Comparison of ENCODE assay signal across 10 cellular contexts in the genomic region with DNA sequence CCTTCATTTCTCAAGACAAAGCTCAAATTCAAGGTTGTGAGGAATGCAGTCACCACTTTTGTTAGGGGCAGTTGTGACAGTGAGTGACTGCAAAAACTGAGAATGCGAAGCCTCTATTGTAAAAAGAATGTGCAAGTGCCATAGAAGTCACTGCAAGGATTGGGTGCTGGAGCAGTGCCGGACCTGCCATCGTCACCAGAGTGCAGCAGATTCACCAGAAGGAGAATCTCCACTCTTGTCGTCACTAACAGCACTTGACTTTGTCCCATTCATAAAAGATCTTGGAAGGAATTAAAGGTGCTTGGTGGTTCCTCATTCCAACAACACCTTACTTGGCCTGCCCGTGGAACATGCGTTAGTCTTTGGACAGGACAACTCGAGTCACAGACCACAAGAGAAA. TPM values are rescaled to one million over a fixed set of nuclear protein-coding genes. Genes with fewer than 3 reads are reported as not detected.
DNase-seq lines count a peak whose midpoint lies in the region; ATAC-seq, FAIRE-seq and TF ChIP-seq lines count a peak whose summit lies in the region.
"Not testable (repeated sequence)": the region's sequence is repeated elsewhere in the genome, so short reads cannot be mapped to it uniquely, and the experiment has no call there.
"Had no signal": no experiment of that assay in that cellular context is flagged by ENCODE, and none has a peak within 500 bp of the region (broad histone marks: within the 10 kb centered on the region; RNA-seq: fewer than 3 reads in every experiment).

No MANE protein-coding gene starts in this region.

- not testable (repeated sequence) for H3K4me3 ChIP-seq in A673 (ENCODE audit: low read depth, low read length, poor library complexity, severe bottlenecking); Caco-2 (ENCODE audit: low read depth, low read length); OCI-LY7 (ENCODE audit: low read depth, low read length, poor library complexity, severe bottlenecking); Panc1 (ENCODE audit: low read depth in 2 of 2, low read length in 2 of 2); K562

- WGBS in K562 (ENCODE audit: insufficient coverage, low coverage, missing lambda C conversion rate), result no CpG with 5 or more reads among the region's 7 CpGs

- not testable (repeated sequence) for DNase-seq in A673 (ENCODE audit: low spot score); Caco-2; OCI-LY7 (ENCODE audit: low spot score); Panc1 (ENCODE audit: low read depth, low spot score); K562 (ENCODE audit: extremely low read depth in 1 of 4, low spot score in 3 of 4); memory B cell (ENCODE audit: low spot score in 2 of 2)

- ATAC-seq in Panc1, K562: not testable (repeated sequence)
- ATAC-seq in memory B cell (ENCODE audit: low read depth), result peak; percentile 42

- not testable (repeated sequence) for H3K27ac ChIP-seq in A673 (ENCODE audit: low read depth, low read length, poor library complexity, severe bottlenecking); OCI-LY7 (ENCODE audit: low read depth, low read length, poor library complexity, severe bottlenecking); Panc1 (ENCODE audit: low read length); K562 (ENCODE audit: extremely low read depth, low read depth, low read length)

- not testable (repeated sequence) for TF ChIP-seq EP300 in K562 (IDR thresholded peaks at IDR 0.05; ENCODE audit: low read length)

- H4K20me1 ChIP-seq in OCI-LY7 (ENCODE audit: insufficient read depth, low read length); K562 (replicated peaks; ENCODE audit: control insufficient read depth, insufficient read depth, low read length): not testable (repeated sequence)

- not testable (repeated sequence) for H3K79me2 ChIP-seq in OCI-LY7 (ENCODE audit: insufficient read depth, low read depth, low read length); K562 (ENCODE audit: control insufficient read depth, insufficient read depth, low read length)

- H3K9me2 ChIP-seq in OCI-LY7 (ENCODE audit: insufficient read depth, low read length), result not testable (repeated sequence)

- H3K9me3 ChIP-seq in A673 (ENCODE audit: low read depth, low read length, poor library complexity, severe bottlenecking); Caco-2; OCI-LY7 (ENCODE audit: low read length); Panc1 (ENCODE audit: control insufficient read depth, insufficient read depth, low read depth, low read length); K562 (replicated peaks; ENCODE audit: control insufficient read depth, insufficient read depth, low read depth, low read length): not testable (repeated sequence)

- CTCF ChIA-PET in A673 (lab: Charles Lee); Caco-2 (lab: Charles Lee); OCI-LY7 (lab: Charles Lee; ENCODE audit: unreplicated experiment); Panc1 (lab: Charles Lee); K562 (lab: Yijun Ruan, JAX; ENCODE audit: low intra/inter-chr PET ratio): not testable (repeated sequence)

- TF ChIP-seq CTCF in A673 (conservative IDR thresholded peaks at IDR 0.05; ENCODE audit: low read depth, low read length); Caco-2 (IDR thresholded peaks at IDR 0.05; ENCODE audit: insufficient read depth in 1 of 2, low read depth in 1 of 2, low read length in 1 of 2, severe bottlenecking in 1 of 2, unreplicated experiment in 1 of 2); OCI-LY7 (conservative IDR thresholded peaks at IDR 0.05; ENCODE audit: low read length); Panc1 (IDR thresholded peaks at IDR 0.05); K562 (IDR thresholded peaks at IDR 0.05 in 2 of 3, conservative IDR thresholded peaks at IDR 0.05 in 1 of 3; ENCODE audit: insufficient read depth in 2 of 3, low read depth in 1 of 3, low read length in 3 of 3): not testable (repeated sequence)

- H3K9ac ChIP-seq in K562 (ENCODE audit: insufficient read depth in 1 of 2, low read depth in 2 of 2, low read length in 2 of 2), result not testable (repeated sequence)

- TF ChIP-seq POLR2A in K562 (conservative IDR thresholded peaks at IDR 0.05), result not testable (repeated sequence)

- H3K27ac Mint-ChIP-seq in Caco-2 (ENCODE audit: unreplicated experiment); memory B cell: not testable (repeated sequence)

- BruUV-seq in A673 (replicated peaks; lab: Mats Ljungman, UMichigan) (TSS peak; percentile 24), Caco-2 (replicated peaks; lab: Mats Ljungman, UMichigan) (TSS peak; percentile 27), OCI-LY7 (replicated peaks; lab: Mats Ljungman, UMichigan) (TSS peak; percentile 46), Panc1 (replicated peaks; lab: Mats Ljungman, UMichigan) (TSS peak; percentile 81), K562 (replicated peaks; lab: Mats Ljungman, UMichigan) (TSS peak; percentile 44)

- H3K27me3 Mint-ChIP-seq in Caco-2 (ENCODE audit: insufficient read depth, unreplicated experiment); memory B cell: not testable (repeated sequence)

- not testable (repeated sequence) for H3K4me2 ChIP-seq in OCI-LY7 (ENCODE audit: low read length); K562 (ENCODE audit: insufficient read depth, low read length)

- POLR2A ChIA-PET in A673 (lab: Charles Lee; ENCODE audit: low non-redundant PET); Caco-2 (lab: Charles Lee); OCI-LY7 (lab: Charles Lee); Panc1 (lab: Charles Lee); K562 (lab: Yijun Ruan, JAX): not testable (repeated sequence)

- not testable (repeated sequence) for H3K36me3 ChIP-seq in A673 (ENCODE audit: insufficient read depth, low read length, poor library complexity, severe bottlenecking); Caco-2 (ENCODE audit: control insufficient read depth, insufficient read depth, low read length); OCI-LY7 (ENCODE audit: insufficient read depth, low read length); Panc1 (ENCODE audit: control insufficient read depth, insufficient read depth, low read length); K562 (ENCODE audit: control insufficient read depth, insufficient read depth, low read length)

- H3K9me3 Mint-ChIP-seq in Caco-2 (ENCODE audit: unreplicated experiment); memory B cell: not testable (repeated sequence)

- H3K9me1 ChIP-seq in K562 (ENCODE audit: control insufficient read depth, insufficient read depth, low read length), result not testable (repeated sequence)

- in situ Hi-C loops in Panc1 (cut with HindIII; ENCODE audit: low pct_unique_long_range_greater_than_20kb, low sequenced_read_pairs); K562 (cut with MboI): not testable (repeated sequence)

- intact Hi-C loops in A673 (cut with micrococcal nuclease; ENCODE audit: unreplicated experiment); Caco-2 (cut with micrococcal nuclease; ENCODE audit: unreplicated experiment); OCI-LY7 (cut with micrococcal nuclease; ENCODE audit: unreplicated experiment); Panc1 (cut with micrococcal nuclease; ENCODE audit: unreplicated experiment); K562 (cut with micrococcal nuclease): not testable (repeated sequence)

- H3K4me3 Mint-ChIP-seq in Caco-2 (ENCODE audit: unreplicated experiment); memory B cell: not testable (repeated sequence)

- not testable (repeated sequence) for H3K36me3 Mint-ChIP-seq in Caco-2 (ENCODE audit: insufficient read depth, unreplicated experiment); memory B cell

- TF ChIP-seq RAD21 in K562 (CRISPR knock-in tag; conservative IDR thresholded peaks at IDR 0.05 in 1 of 2, IDR thresholded peaks at IDR 0.05 in 1 of 2), result not testable (repeated sequence)

- not testable (repeated sequence) for H3K4me1 ChIP-seq in A673 (ENCODE audit: insufficient read depth, low read length, poor library complexity, severe bottlenecking); Caco-2; OCI-LY7 (ENCODE audit: insufficient read depth, low read length, poor library complexity, severe bottlenecking); Panc1 (ENCODE audit: control insufficient read depth, insufficient read depth, low read length); K562 (replicated peaks in 1 of 2; ENCODE audit: control insufficient read depth in 2 of 2, insufficient read depth in 2 of 2, low read length in 2 of 2)

- not testable (repeated sequence) for FAIRE-seq in K562 (lab: Jason Lieb, UNC)

- H3K27me3 ChIP-seq in A673 (replicated peaks; ENCODE audit: insufficient read depth, low read depth, low read length, poor library complexity); Caco-2 (replicated peaks; ENCODE audit: control insufficient read depth, insufficient read depth, low read length); Panc1 (ENCODE audit: control insufficient read depth, insufficient read depth, low read length); K562 (ENCODE audit: control insufficient read depth in 2 of 2, insufficient read depth in 2 of 2, low read length in 2 of 2): not testable (repeated sequence)

- H3K4me1 Mint-ChIP-seq in Caco-2 (ENCODE audit: low read depth, unreplicated experiment); memory B cell: not testable (repeated sequence)

- not testable (repeated sequence) for H2AFZ ChIP-seq in OCI-LY7 (ENCODE audit: low read length); K562 (ENCODE audit: low read depth, low read length)

RNA-seq across cellular contexts. Expression of a gene that starts 33.8 kb away (rescaled TPM):
- total RNA-seq in A673 (2021) (not detected in 2 replicates), Caco-2 (2022) (0.23 TPM in 1 of 2 replicates, not detected in the other), OCI-LY7 (2022) (96.0 and 100 TPM in 2 replicates), Panc1 (2021; ENCODE audit: unreplicated experiment) (not detected), K562 (2014; rRNA removed) (0.29 TPM in 1 of 2 replicates, not detected in the other), K562 (2014; rRNA removed; fragmentation: Illumina TruSeq; extraction: Trizol) (not detected in 2 replicates), K562 (2015; rRNA removed; fragmentation: Illumina TruSeq; extraction: Trizol) (0.19 TPM in 1 of 2 replicates, not detected in the other), K562 (2021) (0.29 TPM in 1 of 2 replicates, not detected in the other)
- 23.3 and 31.9 TPM in 2 replicates for total RNA-seq in OCI-LY7 (2014; rRNA removed; shearing (Covaris generic))
- 0.59 TPM for polyA plus RNA-seq in Panc1 (2012; ENCODE audit: insufficient read length)
- total RNA-seq in K562 (2011; cell fraction: chromatin; rRNA removed; ENCODE audit: low replicate concordance), result not detected in 2 replicates
- not detected in 2 replicates for total RNA-seq in K562 (2011; cell fraction: nucleolus; rRNA removed)
- 0.99 TPM in 1 of 2 replicates, not detected in the other for total RNA-seq in K562 (2011; cell fraction: nucleoplasm; rRNA removed)
- polyA plus RNA-seq in K562 (2011; rRNA removed) (0.07 TPM in 1 of 2 replicates, not detected in the other), K562 (2014; fragmentation: Illumina TruSeq; extraction: Trizol) (not detected in 2 replicates), K562 (2014; fragmentation: Nextera tagmentation; extraction: Ambion mirVana) (not detected), K562 (2014; rRNA removed) (0.26 TPM in 1 of 2 replicates, not detected in the other)
- 0.03 and 0.09 TPM in 2 replicates for polyA plus RNA-seq in K562 (2011; cell fraction: cytosol; rRNA removed)
- 0.14 and 0.49 TPM in 2 replicates for polyA plus RNA-seq in K562 (2011; cell fraction: nucleus; rRNA removed)
- polyA plus RNA-seq in K562 (2012), result 0.33 and 0.39 TPM in 2 replicates
- polyA minus RNA-seq in K562 (2011; rRNA and poly(A)+ RNA removed), result 0.12 and 0.21 TPM in 2 replicates
- not detected in 2 replicates for polyA minus RNA-seq in K562 (2011; cell fraction: cytosol; rRNA and poly(A)+ RNA removed)
- 0.13 TPM in 1 of 2 replicates, not detected in the other for polyA minus RNA-seq in K562 (2011; cell fraction: nucleus; rRNA and poly(A)+ RNA removed)
- total RNA-seq: A172, Daoy, G401 had no signal
- polyA plus RNA-seq: AG04450 had no signal

Comparison
In these comparisons a context has a peak if more than half of its experiments do, and no peak if none do; other contexts are left out.
1. RNA of a gene that starts 33.8 kb away (total RNA-seq): 23.3 to 100 TPM in OCI-LY7; 0.23 TPM in Caco-2, not detected in Panc1 (single experiment), 0.19 to 0.99 TPM in K562 and not detected in A673; every median in the first group is over 10 times any median in the second.